5 cellular contexts compared by ENCODE assay signal in the genomic region with DNA sequence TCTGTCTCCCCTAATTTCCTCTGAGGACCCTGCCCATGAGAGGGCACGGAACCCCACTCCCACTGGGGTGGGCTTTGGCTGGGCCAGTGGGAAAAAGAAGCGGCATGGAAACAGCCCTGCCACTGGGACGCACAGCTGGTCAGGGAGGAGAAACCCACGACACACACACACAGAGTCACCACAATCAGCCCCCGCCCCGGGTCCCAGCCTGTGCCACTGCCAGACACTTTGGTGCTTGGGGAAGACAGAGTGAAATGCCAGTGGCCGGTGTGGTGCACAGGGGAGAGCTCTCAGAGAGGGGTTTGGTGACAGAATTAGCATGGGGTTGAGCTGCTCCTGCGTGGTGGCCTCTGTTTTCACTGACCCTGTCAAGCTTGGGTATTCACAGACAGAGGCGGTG.
"Had no signal": no experiment of that assay in that cellular context is flagged by ENCODE, and none has a peak within 500 bp of the region (broad histone marks: within the 10 kb centered on the region; RNA-seq: fewer than 3 reads in every experiment).

No MANE protein-coding gene starts in this region.

- H2AFZ ChIP-seq: GM23338 had no signal

- H3K4me2 ChIP-seq: GM23338 had no signal

- H3K4me3 Mint-ChIP-seq: GM23338, H9 had no signal

- H3K27ac Mint-ChIP-seq: GM23338, H9 had no signal

- H3K4me3 ChIP-seq: GM23338 had no signal

- H3K4me1 Mint-ChIP-seq: GM23338, H9 had no signal

- FAIRE-seq: HTR-8/SVneo had no signal

- H3K9me3 Mint-ChIP-seq: GM23338, H9 had no signal

- DNase-seq: H9, HCEC 1CT, IMR-90 had no signal
